ENCODE assay signal across 8 cellular contexts in genomic region chr22:25111579-25112517, GRCh38.
DNase-seq lines count a peak whose midpoint lies in the region; ATAC-seq, FAIRE-seq and TF ChIP-seq lines count a peak whose summit lies in the region.

No MANE protein-coding gene starts in this region.

- no peak for ATAC-seq in HG03457 (IDR thresholded peaks at IDR 0.05; ENCODE audit: unreplicated experiment)

- CTCF ChIA-PET in activated CD4-positive, alpha-beta T cell treated with anti-CD3 and anti-CD28 coated beads, Interleukin-2, amount 10 ng/mL, durations not matched to agents 7 days and 5 days (lab: Charles Lee), result interaction anchor here (0.6 to 2.4 kb wide), 5 partner anchors 11 to 1174 kb away, joined by 3 to 8 read pairs (median 5); no protein-coding TSS in a partner anchor

- H3K27me3 ChIP-seq in ascending aorta (no peaks in the 10 kb centered on the region), small intestine (ENCODE audit: control insufficient read depth in 2 of 2, insufficient read depth in 2 of 2, low read length in 2 of 2) (no peaks in the 10 kb centered on the region)

- H3K27ac Mint-ChIP-seq in activated CD4-positive, alpha-beta T cell treated with anti-CD3 and anti-CD28 coated beads, Interleukin-2, amount 10 ng/mL, durations not matched to agents 7 days and 5 days, result peak overlapping the region; percentile 36

- peaks cover 22% of the 10 kb centered on the region for H3K4me1 Mint-ChIP-seq in activated CD4-positive, alpha-beta T cell treated with anti-CD3 and anti-CD28 coated beads, Interleukin-2, amount 10 ng/mL, durations not matched to agents 7 days and 5 days

- H3K9me3 Mint-ChIP-seq in activated CD4-positive, alpha-beta T cell treated with anti-CD3 and anti-CD28 coated beads, Interleukin-2, amount 10 ng/mL, durations not matched to agents 7 days and 5 days, result peaks cover 5% of the 10 kb centered on the region

- H3K4me1 ChIP-seq in ascending aorta, result peaks cover 13 to 49% of the 10 kb centered on the region in 2 donors
- H3K4me1 ChIP-seq in small intestine (ENCODE audit: control insufficient read depth in 2 of 2, insufficient read depth in 1 of 2, low read depth in 1 of 2, low read length in 1 of 2), result no peaks in the 10 kb centered on the region

- H3K4me3 ChIP-seq in ascending aorta (peak overlapping the region; percentile 58 to 64), small intestine (ENCODE audit: low read depth in 1 of 2, low read length in 2 of 2) (peak overlapping the region; percentile 29 to 42)

- WGBS in small intestine, 3 donors, result 28 to 32% (median 32%) methylated on average over 31 to 35 of the region's 35 CpGs

- POLR2A ChIA-PET in activated CD4-positive, alpha-beta T cell treated with anti-CD3 and anti-CD28 coated beads, Interleukin-2, amount 10 ng/mL, durations not matched to agents 7 days and 5 days (lab: Charles Lee), result no interaction called here

- intact Hi-C loops in ascending aorta (cut with DNase I), result loop anchor here (1.0 to 5.0 kb wide), 4 partner anchors 26 to 60 kb away; no protein-coding TSS in a partner anchor

- peak overlapping the region; percentile 32 for H3K4me3 Mint-ChIP-seq in activated CD4-positive, alpha-beta T cell treated with anti-CD3 and anti-CD28 coated beads, Interleukin-2, amount 10 ng/mL, durations not matched to agents 7 days and 5 days

- TF ChIP-seq CTCF in ascending aorta (IDR thresholded peaks at IDR 0.05), result peak in 1 of 3 experiments; percentile 34

- FAIRE-seq in small intestine (lab: Jason Lieb, UNC), result no peak

- peak overlapping the region; percentile 90 to 93 for H3K27ac ChIP-seq in ascending aorta
- peak overlapping the region in 1 of 2 donors; percentile 80 for H3K27ac ChIP-seq in small intestine (ENCODE audit: low read depth in 1 of 2, low read length in 1 of 2)

- peaks cover 16% of the 10 kb centered on the region for H3K36me3 Mint-ChIP-seq in activated CD4-positive, alpha-beta T cell treated with anti-CD3 and anti-CD28 coated beads, Interleukin-2, amount 10 ng/mL, durations not matched to agents 7 days and 5 days (ENCODE audit: low read depth)

- H3K36me3 ChIP-seq in ascending aorta (peaks cover 0 to 24% of the 10 kb centered on the region in 2 donors), small intestine (ENCODE audit: control insufficient read depth in 2 of 2, insufficient read depth in 2 of 2, low read length in 2 of 2) (no peaks in the 10 kb centered on the region)

- no peaks in the 10 kb centered on the region for H3K27me3 Mint-ChIP-seq in activated CD4-positive, alpha-beta T cell treated with anti-CD3 and anti-CD28 coated beads, Interleukin-2, amount 10 ng/mL, durations not matched to agents 7 days and 5 days

- H3K9me3 ChIP-seq in ascending aorta (no peaks in the 10 kb centered on the region), small intestine (ENCODE audit: control insufficient read depth, low read depth) (no peaks in the 10 kb centered on the region)

- no peak for DNase-seq in activated CD4-positive, alpha-beta T cell treated with anti-CD3 and anti-CD28 coated beads, Interleukin-2, amount 10 ng/mL, durations not matched to agents 7 days and 5 days
- no peak for DNase-seq in activated CD4-positive, alpha-beta T cell treated with anti-CD3 and anti-CD28 coated beads, Interleukin-2, amount 50 U/mL, for 1 hour
- peak; percentile 54 to 84 for DNase-seq in ascending aorta (ENCODE audit: low spot score in 2 of 2)
- DNase-seq in iPS-NIHi11 (ENCODE audit: low spot score), result peak; percentile 46
- peak; percentile 71 for DNase-seq in small intestine
- DNase-seq in DMS79 (lab: John Stamatoyannopoulos, UW), result no peak
- no peak for DNase-seq in dedifferentiated amniotic fluid mesenchymal stem cell (ENCODE audit: extremely low spot score)

Comparison
In these comparisons a context has a peak if more than half of its experiments do, and no peak if none do; other contexts are left out.
1. DNase-seq: peak in ascending aorta (2 of 2), iPS-NIHi11 (single experiment) and small intestine (single experiment); none in activated CD4-positive, alpha-beta T cell treated with anti-CD3 and anti-CD28 coated beads, Interleukin-2, amount 10 ng/mL, durations not matched to agents 7 days and 5 days (single experiment), activated CD4-positive, alpha-beta T cell treated with anti-CD3 and anti-CD28 coated beads, Interleukin-2, amount 50 U/mL, for 1 hour (single experiment), DMS79 (single experiment) and dedifferentiated amniotic fluid mesenchymal stem cell (single experiment).